Comparison of ENCODE assay signal across 29 cellular contexts in genomic region chr10:85651507-85651902, GRCh38.
DNase-seq lines count a peak whose midpoint lies in the region; ATAC-seq and TF ChIP-seq lines count a peak whose summit lies in the region.
"Had no signal": no experiment of that assay in that cellular context is flagged by ENCODE, and none has a peak within 500 bp of the region (broad histone marks: within the 10 kb centered on the region; RNA-seq: fewer than 3 reads in every experiment).

No MANE protein-coding gene starts in this region.

- no peak overlapping the region for H2BK15ac ChIP-seq in mesendoderm (replicated peaks; ENCODE audit: low read depth)

- H3K23ac ChIP-seq in mesendoderm (ENCODE audit: low read length) = no peak overlapping the region

- H3K18ac ChIP-seq in mesendoderm (ENCODE audit: low read length) = no peak overlapping the region

- H3K27ac ChIP-seq in left ventricle myocardium inferior (replicated peaks) (no peak overlapping the region), mesendoderm (ENCODE audit: low read depth, low read length) (no peak overlapping the region), esophagus squamous epithelium (no peak overlapping the region)
- H3K27ac ChIP-seq: gastroesophageal sphincter, uterus had no signal

- no peak overlapping the region for H4K5ac ChIP-seq in mesendoderm (ENCODE audit: low read length)

- H2BK120ac ChIP-seq in mesendoderm (ENCODE audit: low read depth, low read length) = no peak overlapping the region

- H3K9ac ChIP-seq in mesendoderm (ENCODE audit: low read length) = no peak overlapping the region

- DNase-seq in left ventricle myocardium superior = no peak
- DNase-seq in left ventricle myocardium inferior = no peak
- peak; percentile 86 for DNase-seq in epithelial cell of proximal tubule (ENCODE audit: low read depth)
- DNase-seq in mesendoderm = peak; percentile 21
- no peak for DNase-seq in esophagus squamous epithelium (lab: John Stamatoyannopoulos, UW)
- no peak for DNase-seq in SKM-1 treated with dmso at 0.1 percent for 144 hours (lab: John Stamatoyannopoulos, UW; ENCODE audit: unreplicated experiment)
- DNase-seq: activated CD4-positive, alpha-beta T cell treated with anti-CD3 and anti-CD28 coated beads, Interleukin-2, amount 50 U/mL, for 48 hours; activated CD4-positive, CD25-positive, alpha-beta regulatory T cell treated with anti-CD3 and anti-CD28 coated beads, Interleukin-2, amount 50 U/mL, for 72 hours; activated CD8-positive, alpha-beta memory T cell treated with anti-CD3 and anti-CD28 coated beads, Interleukin-2, amount 50 U/mL, for 48 hours; activated naive CD4-positive, alpha-beta T cell treated with anti-CD3 and anti-CD28 coated beads for 36 hours; dorsolateral prefrontal cortex; HCEC 1CT; immature natural killer cell; midbrain; naive B cell; NCI-H1417 treated with DMSO at 0.1 percent for 48 hours; NCI-H2029 treated with DMSO at 0.1 percent for 48 hours; NCI-H2227 treated with DMSO at 0.1 percent for 48 hours; NCI-H526 treated with DMSO at 0.1 percent for 48 hours; nucleus accumbens; PC-3; stimulated activated naive CD4-positive, alpha-beta T cell; T-helper 2 cell; uterus had no signal

- ATAC-seq in left ventricle myocardium superior = peak; percentile 21
- ATAC-seq in GM21786 (IDR thresholded peaks at IDR 0.05; ENCODE audit: unreplicated experiment) = no peak
- ATAC-seq in HG03571 (IDR thresholded peaks at IDR 0.05; ENCODE audit: unreplicated experiment) = no peak
- ATAC-seq: gastroesophageal sphincter, PC-3, Right ventricle myocardium inferior had no signal

- H3K9me3 ChIP-seq in left ventricle myocardium inferior (replicated peaks) (no peaks in the 10 kb centered on the region), esophagus squamous epithelium (no peaks in the 10 kb centered on the region)
- H3K9me3 ChIP-seq: gastroesophageal sphincter, uterus had no signal

- no peak overlapping the region for H3K4ac ChIP-seq in mesendoderm (ENCODE audit: low read depth, low read length)

- H2AK5ac ChIP-seq in mesendoderm (ENCODE audit: low read length) = no peak overlapping the region

- no peaks in the 10 kb centered on the region for H3K79me1 ChIP-seq in mesendoderm (ENCODE audit: low read length)

- no peak overlapping the region for H3K4me3 ChIP-seq in left ventricle myocardium inferior
- H3K4me3 ChIP-seq in epithelial cell of proximal tubule (ENCODE audit: low read depth, low read length) = no peak overlapping the region
- no peak overlapping the region for H3K4me3 ChIP-seq in mesendoderm (ENCODE audit: low read length)
- H3K4me3 ChIP-seq in esophagus squamous epithelium = no peak overlapping the region
- H3K4me3 ChIP-seq: dorsolateral prefrontal cortex, gastroesophageal sphincter, smooth muscle cell, uterus had no signal

- H3K79me2 ChIP-seq in mesendoderm (ENCODE audit: control insufficient read depth, insufficient read depth, low read length) = no peaks in the 10 kb centered on the region

- no peak for TF ChIP-seq CTCF in left ventricle myocardium inferior (IDR thresholded peaks at IDR 0.05; ENCODE audit: borderline replicate concordance)
- TF ChIP-seq CTCF in epithelial cell of proximal tubule (conservative IDR thresholded peaks at IDR 0.05; ENCODE audit: low read depth, low read length) = no peak
- TF ChIP-seq CTCF in esophagus squamous epithelium (IDR thresholded peaks at IDR 0.05) = no peak

- WGBS in mesendoderm (ENCODE audit: extremely low coverage, insufficient coverage, low lambda C conversion rate) = no CpG with 5 or more reads among the region's 2 CpGs
- WGBS in esophagus squamous epithelium, 2 donors = 38 to 77% methylated on average over 1 to 2 of the region's 2 CpGs

- no peak overlapping the region for H3K56ac ChIP-seq in mesendoderm (ENCODE audit: low read length)

- no peak overlapping the region for H2BK5ac ChIP-seq in mesendoderm (ENCODE audit: low read length)

- H3K36me3 ChIP-seq in left ventricle myocardium inferior (no peaks in the 10 kb centered on the region), mesendoderm (ENCODE audit: control insufficient read depth, insufficient read depth, low read length) (no peaks in the 10 kb centered on the region), esophagus squamous epithelium (no peaks in the 10 kb centered on the region)
- H3K36me3 ChIP-seq: gastroesophageal sphincter, uterus had no signal

- no peak for TF ChIP-seq POLR2A in esophagus squamous epithelium (IDR thresholded peaks at IDR 0.05)

- H3K4me2 ChIP-seq in mesendoderm (ENCODE audit: low read length) = no peak overlapping the region
- H3K4me2 ChIP-seq: smooth muscle cell had no signal

- intact Hi-C loops in left ventricle myocardium superior (cut with micrococcal nuclease) = no loop called here
- intact Hi-C loops in left ventricle myocardium inferior (cut with micrococcal nuclease) = no loop called here
- intact Hi-C loops in esophagus squamous epithelium (cut with DNase I) = no loop called here

- H4K8ac ChIP-seq in mesendoderm (ENCODE audit: low read depth, low read length) = no peak overlapping the region

- peaks cover 10% of the 10 kb centered on the region for H3K27me3 ChIP-seq in left ventricle myocardium inferior (ENCODE audit: low read depth)
- H3K27me3 ChIP-seq in mesendoderm (ENCODE audit: insufficient read depth, low read length, poor library complexity) = no peaks in the 10 kb centered on the region
- no peaks in the 10 kb centered on the region for H3K27me3 ChIP-seq in esophagus squamous epithelium
- H3K27me3 ChIP-seq: dorsolateral prefrontal cortex, gastroesophageal sphincter, uterus had no signal

- H3K4me1 ChIP-seq in left ventricle myocardium inferior (no peaks in the 10 kb centered on the region), mesendoderm (ENCODE audit: control insufficient read depth, low read depth, low read length) (no peaks in the 10 kb centered on the region), esophagus squamous epithelium (peaks cover 0 to 6% (median 5%) of the 10 kb centered on the region in 3 donors)
- H3K4me1 ChIP-seq: gastroesophageal sphincter, uterus had no signal

Comparison
In these comparisons a context has a peak if more than half of its experiments do, and no peak if none do; other contexts are left out.
1. DNase-seq: peak in epithelial cell of proximal tubule (single experiment) and mesendoderm (single experiment); none in left ventricle myocardium superior (single experiment), left ventricle myocardium inferior (single experiment), esophagus squamous epithelium (single experiment) and SKM-1 treated with dmso at 0.1 percent for 144 hours (single experiment).